In the genomic region with DNA sequence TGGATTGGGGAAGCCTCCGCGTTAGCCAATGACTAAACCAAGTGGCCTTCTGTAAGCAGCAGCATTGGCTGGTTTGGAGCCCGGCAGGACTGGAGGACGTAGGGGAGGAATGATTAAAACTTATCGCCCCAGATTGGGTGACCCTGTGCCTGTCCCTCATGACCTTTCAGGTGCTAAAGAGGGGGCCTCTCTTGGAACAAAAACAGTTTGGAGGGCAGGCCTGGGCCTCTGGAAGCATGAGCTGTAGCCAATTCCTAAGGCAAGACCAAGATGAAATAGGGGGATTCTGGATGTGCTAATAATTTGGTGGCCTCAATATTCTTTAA, we compare ENCODE assay signal across 8 cellular contexts. TPM values are rescaled to one million over a fixed set of nuclear protein-coding genes. Genes with fewer than 3 reads are reported as not detected.
DNase-seq lines count a peak whose midpoint lies in the region; ATAC-seq and TF ChIP-seq lines count a peak whose summit lies in the region.

No MANE protein-coding gene starts in this region.

- peaks cover 32% of the 10 kb centered on the region for H3K4me1 ChIP-seq in upper lobe of right lung

- H3K4me3 ChIP-seq in astrocyte of the cerebellum (ENCODE audit: low read depth, low read length): peak overlapping the region; percentile 57
- H3K4me3 ChIP-seq in upper lobe of right lung: peak overlapping the region; percentile 73

- intact Hi-C loops in upper lobe of right lung (cut with DNase I): no loop called here

- peak; percentile 87 for ATAC-seq in upper lobe of right lung

- H3K27me3 ChIP-seq in upper lobe of right lung: no peaks in the 10 kb centered on the region

- peak overlapping the region; percentile 70 for H3K27ac ChIP-seq in upper lobe of right lung

- in situ Hi-C loops in astrocyte of the cerebellum (cut with HindIII; ENCODE audit: low sequenced_read_pairs): no loop called here

- H3K36me3 ChIP-seq in upper lobe of right lung: no peaks in the 10 kb centered on the region

- TF ChIP-seq CTCF in astrocyte of the cerebellum (IDR thresholded peaks at IDR 0.05; ENCODE audit: low read depth, low read length, missing control alignments) (no peak), upper lobe of right lung (IDR thresholded peaks at IDR 0.05) (no peak)

- DNase-seq in stimulated activated CD4-positive, alpha-beta T cell treated with anti-CD3 and anti-CD28 coated beads, Interleukin-1b, Interleukin-23, amount 100 ng/mL, for 48 hours: peak; percentile 12
- no peak for DNase-seq in stimulated activated CD4-positive, alpha-beta T cell treated with anti-CD3 and anti-CD28 coated beads, Interleukin-12 subunit alpha, Interleukin-12 subunit beta, amount 100 ng/mL, for 4 hours
- DNase-seq in astrocyte of the cerebellum (ENCODE audit: low read depth): no peak
- DNase-seq in medulla oblongata (ENCODE audit: extremely low spot score): peak; percentile 88
- no peak for DNase-seq in upper lobe of right lung
- no peak for DNase-seq in effector CD4-positive, alpha-beta T cell
- DNase-seq in stimulated activated naive CD4-positive, alpha-beta T cell treated with Interleukin-2 at 50 U/mL for 16 hours (lab: John Stamatoyannopoulos, UW): no peak
- no peak for DNase-seq in NCI-H2171 treated with DMSO at 0.1 percent for 48 hours (lab: John Stamatoyannopoulos, UW)

- H3K9me3 ChIP-seq in upper lobe of right lung: no peaks in the 10 kb centered on the region

RNA-seq across cellular contexts. Expression of a gene that starts 1.4 kb away (rescaled TPM):
- total RNA-seq in upper lobe of right lung: 17.6 TPM

Comparison
In these comparisons a context has a peak if more than half of its experiments do, and no peak if none do; other contexts are left out.
1. DNase-seq: peak in stimulated activated CD4-positive, alpha-beta T cell treated with anti-CD3 and anti-CD28 coated beads, Interleukin-1b, Interleukin-23, amount 100 ng/mL, for 48 hours (single experiment) and medulla oblongata (single experiment); none in stimulated activated CD4-positive, alpha-beta T cell treated with anti-CD3 and anti-CD28 coated beads, Interleukin-12 subunit alpha, Interleukin-12 subunit beta, amount 100 ng/mL, for 4 hours (single experiment), astrocyte of the cerebellum (single experiment), upper lobe of right lung (single experiment), effector CD4-positive, alpha-beta T cell (single experiment), stimulated activated naive CD4-positive, alpha-beta T cell treated with Interleukin-2 at 50 U/mL for 16 hours (single experiment) and NCI-H2171 treated with DMSO at 0.1 percent for 48 hours (single experiment).